2 cellular contexts compared by ENCODE assay signal in the genomic region with DNA sequence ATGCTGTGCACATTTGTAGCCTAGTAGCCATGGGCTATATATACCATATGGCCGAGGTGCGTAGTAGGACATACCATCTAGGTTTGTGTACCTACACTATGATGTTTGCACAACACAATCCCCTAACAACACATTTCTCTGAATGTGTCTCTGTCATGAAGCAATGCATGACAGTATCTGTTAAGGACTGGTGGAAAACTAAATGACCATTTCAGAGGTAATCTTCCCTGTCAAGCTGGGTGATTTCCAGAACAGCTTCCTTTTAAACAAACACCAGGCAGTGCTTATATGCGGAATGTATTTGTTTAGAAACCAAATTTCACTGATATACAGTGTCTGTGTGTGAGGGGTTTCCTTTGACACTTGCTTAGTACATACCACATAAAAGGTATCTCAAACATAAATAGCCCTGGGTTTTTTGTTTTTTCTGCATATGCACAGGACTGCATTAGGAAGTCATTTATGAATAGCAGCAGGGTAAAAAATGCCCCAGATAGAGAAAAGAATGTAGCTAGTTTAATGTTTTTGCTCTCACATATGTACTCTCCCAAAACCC.
TF ChIP-seq lines count a peak whose summit lies in the region.

No MANE protein-coding gene starts in this region.

TF ChIP-seq in GM23338, 12 proteins besides CTCF, POLR2A, EP300 and RAD21:
- TF ChIP-seq ETS1 (IDR thresholded peaks at IDR 0.05) (no peak), EZH2 (IDR thresholded peaks at IDR 0.05; ENCODE audit: low read depth, unreplicated experiment) (no peak)

TF ChIP-seq in H1, 55 proteins besides CTCF, POLR2A, EP300 and RAD21:
- TF ChIP-seq, protein P1, sequence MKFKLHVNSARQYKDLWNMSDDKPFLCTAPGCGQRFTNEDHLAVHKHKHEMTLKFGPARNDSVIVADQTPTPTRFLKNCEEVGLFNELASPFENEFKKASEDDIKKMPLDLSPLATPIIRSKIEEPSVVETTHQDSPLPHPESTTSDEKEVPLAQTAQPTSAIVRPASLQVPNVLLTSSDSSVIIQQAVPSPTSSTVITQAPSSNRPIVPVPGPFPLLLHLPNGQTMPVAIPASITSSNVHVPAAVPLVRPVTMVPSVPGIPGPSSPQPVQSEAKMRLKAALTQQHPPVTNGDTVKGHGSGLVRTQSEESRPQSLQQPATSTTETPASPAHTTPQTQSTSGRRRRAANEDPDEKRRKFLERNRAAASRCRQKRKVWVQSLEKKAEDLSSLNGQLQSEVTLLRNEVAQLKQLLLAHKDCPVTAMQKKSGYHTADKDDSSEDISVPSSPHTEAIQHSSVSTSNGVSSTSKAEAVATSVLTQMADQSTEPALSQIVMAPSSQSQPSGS (IDR thresholded peaks at IDR 0.05; ENCODE audit: low read length), result no peak
- no peak for TF ChIP-seq SIX5 (IDR thresholded peaks at IDR 0.05; ENCODE audit: low read depth, low read length)
- TF ChIP-seq TBP (IDR thresholded peaks at IDR 0.05; ENCODE audit: low read depth, low read length), result no peak
- TF ChIP-seq SUZ12 (IDR thresholded peaks at IDR 0.05; ENCODE audit: low read length), result no peak
- TF ChIP-seq CTBP2 (IDR thresholded peaks at IDR 0.05; ENCODE audit: borderline replicate concordance, insufficient read depth, insufficient read length, low read length), result no peak
- TF ChIP-seq FOSL1 (IDR thresholded peaks at IDR 0.05; ENCODE audit: insufficient read depth, low read depth, low read length), result no peak
- no peak for TF ChIP-seq SP2 (IDR thresholded peaks at IDR 0.05; ENCODE audit: low read length)
- TF ChIP-seq NRF1 (IDR thresholded peaks at IDR 0.05; ENCODE audit: low read depth, low read length), result no peak
- TF ChIP-seq TEAD4 (IDR thresholded peaks at IDR 0.05; ENCODE audit: low read depth, low read length), result no peak
- TF ChIP-seq PHF8 (conservative IDR thresholded peaks at IDR 0.05; ENCODE audit: low read depth, low read length), result no peak
- no peak for TF ChIP-seq HDAC6 (IDR thresholded peaks at IDR 0.05; ENCODE audit: low read depth, low read length)
- no peak for TF ChIP-seq EGR1 (IDR thresholded peaks at IDR 0.05; ENCODE audit: borderline replicate concordance, low read depth, low read length)
- no peak for TF ChIP-seq CBX8 (IDR thresholded peaks at IDR 0.05; ENCODE audit: borderline replicate concordance, low read depth, low read length)
